ENCODE assay signal across 8 cellular contexts in genomic region chr11:7514099-7514725, GRCh38. TPM values are rescaled to one million over a fixed set of nuclear protein-coding genes. Genes with fewer than 3 reads are reported as not detected.
DNase-seq lines count a peak whose midpoint lies in the region; ATAC-seq and TF ChIP-seq lines count a peak whose summit lies in the region.

No MANE protein-coding gene starts in this region.

- peaks cover 2% of the 10 kb centered on the region for H3K27me3 Mint-ChIP-seq in activated CD4-positive, alpha-beta T cell treated with anti-CD3 and anti-CD28 coated beads for 36 hours
- peaks cover 4% of the 10 kb centered on the region for H3K27me3 Mint-ChIP-seq in activated CD8-positive, alpha-beta T cell treated with anti-CD3 and anti-CD28 coated beads for 36 hours

- no peak for TF ChIP-seq CTCF in activated CD8-positive, alpha-beta T cell treated with anti-CD3 and anti-CD28 coated beads for 36 hours (IDR thresholded peaks at IDR 0.05)
- TF ChIP-seq CTCF in foreskin keratinocyte (conservative IDR thresholded peaks at IDR 0.05): no peak

- peak overlapping the region; percentile 97 for H3K4me2 ChIP-seq in neuronal stem cell (ENCODE audit: insufficient read depth, low read length, poor library complexity, severe bottlenecking)

- H3K18ac ChIP-seq in neuronal stem cell (ENCODE audit: low read length): peak overlapping the region; percentile 96

- no peak overlapping the region for H3K27ac ChIP-seq in foreskin keratinocyte
- H3K27ac ChIP-seq in neuronal stem cell (replicated peaks; ENCODE audit: low read length): no peak overlapping the region

- ATAC-seq in activated CD4-positive, alpha-beta T cell treated with anti-CD3 and anti-CD28 coated beads for 36 hours: peak; percentile 31
- ATAC-seq in HG02981 (IDR thresholded peaks at IDR 0.05; ENCODE audit: unreplicated experiment): peak; percentile 2
- peak; percentile 25 for ATAC-seq in activated CD8-positive, alpha-beta T cell treated with anti-CD3 and anti-CD28 coated beads for 36 hours
- peak; percentile 45 for ATAC-seq in foreskin keratinocyte

- H3K36me3 ChIP-seq in neuronal stem cell (replicated peaks in 1 of 2; ENCODE audit: control insufficient read depth in 2 of 2, insufficient read depth in 2 of 2, low read length in 2 of 2): no peaks in the 10 kb centered on the region

- H4K8ac ChIP-seq in neuronal stem cell (ENCODE audit: low read depth, low read length): peak overlapping the region; percentile 82

- intact Hi-C loops in activated CD4-positive, alpha-beta T cell treated with anti-CD3 and anti-CD28 coated beads for 36 hours (cut with DNase I, micrococcal nuclease): loop anchor here (5.0 to 10.0 kb wide), 5 partner anchors 767 to 1282 kb away; partner anchors contain the start of genes APBB1 (in 1 of the 2), ARFIP2 (in 1 of the 2), FHIP1B (in 1 of the 2) and ILK (in 1 of the 2)
- intact Hi-C loops in activated CD8-positive, alpha-beta T cell treated with anti-CD3 and anti-CD28 coated beads for 36 hours (cut with micrococcal nuclease): loop anchor here (10.0 kb wide), 1 partner anchor 181 kb away; no protein-coding TSS in a partner anchor

- H2BK15ac ChIP-seq in neuronal stem cell (ENCODE audit: low read length): peak overlapping the region; percentile 84

- CTCF ChIA-PET in activated CD4-positive, alpha-beta T cell treated with anti-CD3 and anti-CD28 coated beads for 36 hours (lab: Charles Lee): interaction anchor here (0.6 to 1.6 kb wide), 12 partner anchors 8 to 381 kb away, joined by 3 to 9 read pairs (median 3); no protein-coding TSS in a partner anchor
- CTCF ChIA-PET in activated CD8-positive, alpha-beta T cell treated with anti-CD3 and anti-CD28 coated beads for 36 hours (lab: Charles Lee): interaction anchor here (0.5 to 2.6 kb wide), 18 partner anchors 8 to 181 kb away, joined by 3 to 12 read pairs (median 4); partner anchors contain the start of gene OLFML1

- H3K9me3 ChIP-seq in neuronal stem cell (replicated peaks in 1 of 2; ENCODE audit: control insufficient read depth in 2 of 2, insufficient read depth in 1 of 2, low read depth in 1 of 2, low read length in 2 of 2): no peaks in the 10 kb centered on the region

- DNase-seq in activated CD4-positive, alpha-beta T cell treated with anti-CD3 and anti-CD28 coated beads for 36 hours: peak; percentile 42
- DNase-seq in activated CD4-positive, alpha-beta T cell treated with anti-CD3 and anti-CD28 coated beads for 4 hours: no peak
- DNase-seq in activated CD8-positive, alpha-beta T cell treated with anti-CD3 and anti-CD28 coated beads for 36 hours: peak; percentile 14
- DNase-seq in foreskin keratinocyte (no peak), neuronal stem cell (ENCODE audit: low spot score) (no peak), NCI-H1436 (lab: John Stamatoyannopoulos, UW) (no peak), HPDE6-E6E7 (ENCODE audit: extremely low spot score) (no peak)

- H3K4me3 Mint-ChIP-seq in activated CD4-positive, alpha-beta T cell treated with anti-CD3 and anti-CD28 coated beads for 36 hours: peak overlapping the region; percentile 86
- peak overlapping the region; percentile 86 for H3K4me3 Mint-ChIP-seq in activated CD8-positive, alpha-beta T cell treated with anti-CD3 and anti-CD28 coated beads for 36 hours

- H3K36me3 Mint-ChIP-seq in activated CD4-positive, alpha-beta T cell treated with anti-CD3 and anti-CD28 coated beads for 36 hours (ENCODE audit: low read depth): peaks cover 3% of the 10 kb centered on the region
- no peaks in the 10 kb centered on the region for H3K36me3 Mint-ChIP-seq in activated CD8-positive, alpha-beta T cell treated with anti-CD3 and anti-CD28 coated beads for 36 hours (ENCODE audit: low read depth)

- H3K4ac ChIP-seq in neuronal stem cell (ENCODE audit: low read length): peak overlapping the region; percentile 84

- H2AFZ ChIP-seq in neuronal stem cell (ENCODE audit: low read length): peak overlapping the region; percentile 99

- WGBS in neuronal stem cell (ENCODE audit: extremely low coverage in 2 of 2, insufficient read length in 2 of 2, insufficient replicate concordance in 1 of 2), 2 donors: no CpG with 5 or more reads among the region's 36 CpGs

- H3K27me3 ChIP-seq in foreskin keratinocyte (peaks cover 18% of the 10 kb centered on the region), neuronal stem cell (ENCODE audit: control insufficient read depth in 3 of 3, insufficient read depth in 3 of 3, low read depth in 1 of 3, low read length in 3 of 3) (peaks cover 0 to 65% (median 13%) of the 10 kb centered on the region in 3 experiments)

- peak overlapping the region; percentile 98 for H3K14ac ChIP-seq in neuronal stem cell (ENCODE audit: low read length)

- no peak overlapping the region for H4K91ac ChIP-seq in neuronal stem cell (ENCODE audit: low read depth, low read length, poor library complexity)

- H3K27ac Mint-ChIP-seq in activated CD4-positive, alpha-beta T cell treated with anti-CD3 and anti-CD28 coated beads for 36 hours: no peak overlapping the region
- no peak overlapping the region for H3K27ac Mint-ChIP-seq in activated CD8-positive, alpha-beta T cell treated with anti-CD3 and anti-CD28 coated beads for 36 hours

- H3K4me1 Mint-ChIP-seq in activated CD4-positive, alpha-beta T cell treated with anti-CD3 and anti-CD28 coated beads for 36 hours: peaks cover 51% of the 10 kb centered on the region
- peaks cover 25% of the 10 kb centered on the region for H3K4me1 Mint-ChIP-seq in activated CD8-positive, alpha-beta T cell treated with anti-CD3 and anti-CD28 coated beads for 36 hours (ENCODE audit: low read depth)

- no peaks in the 10 kb centered on the region for H3K9me3 Mint-ChIP-seq in activated CD4-positive, alpha-beta T cell treated with anti-CD3 and anti-CD28 coated beads for 36 hours (ENCODE audit: low read depth)
- no peaks in the 10 kb centered on the region for H3K9me3 Mint-ChIP-seq in activated CD8-positive, alpha-beta T cell treated with anti-CD3 and anti-CD28 coated beads for 36 hours

- H2BK5ac ChIP-seq in neuronal stem cell (ENCODE audit: low read length): peak overlapping the region; percentile 85

- peak overlapping the region; percentile 85 for H3K23ac ChIP-seq in neuronal stem cell (ENCODE audit: low read depth, low read length, poor library complexity)

- H3K79me1 ChIP-seq in neuronal stem cell (ENCODE audit: low read depth, low read length): no peaks in the 10 kb centered on the region

- POLR2A ChIA-PET in activated CD4-positive, alpha-beta T cell treated with anti-CD3 and anti-CD28 coated beads for 36 hours (lab: Charles Lee): interaction anchor here (1.0 kb wide), 1 partner anchor 35 kb away, joined by 3 read pairs; no protein-coding TSS in a partner anchor
- POLR2A ChIA-PET in activated CD8-positive, alpha-beta T cell treated with anti-CD3 and anti-CD28 coated beads for 36 hours (lab: Charles Lee): interaction anchor here (0.9 to 1.2 kb wide), 2 partner anchors 14 to 42 kb away, joined by 3 read pairs; no protein-coding TSS in a partner anchor

- H2AK5ac ChIP-seq in neuronal stem cell (ENCODE audit: low read depth, low read length): no peak overlapping the region

- no peak overlapping the region for H2BK120ac ChIP-seq in neuronal stem cell (ENCODE audit: low read depth, low read length)

- H2BK12ac ChIP-seq in neuronal stem cell (ENCODE audit: low read length): peak overlapping the region; percentile 10

- H3K4me3 ChIP-seq in neuronal stem cell (ENCODE audit: low read length in 2 of 2): peak overlapping the region; percentile 61 to 88

- peak overlapping the region; percentile 91 for H3K9ac ChIP-seq in neuronal stem cell (ENCODE audit: low read depth, low read length, poor library complexity)

- H3K4me1 ChIP-seq in foreskin keratinocyte (no peaks in the 10 kb centered on the region), neuronal stem cell (ENCODE audit: control insufficient read depth in 2 of 2, insufficient read depth in 1 of 2, low read depth in 1 of 2, low read length in 2 of 2) (peaks cover 6 to 10% of the 10 kb centered on the region in 2 donors)

RNA-seq across cellular contexts. Expression of gene PPFIBP2, which starts 0.4 kb away (rescaled TPM):
- 10 to 100 TPM in 1 of 2 experiments, 1 to 10 TPM in 1; 7.9 to 13.2 TPM for total RNA-seq in activated CD4-positive, alpha-beta T cell treated with anti-CD3 and anti-CD28 coated beads for 36 hours
- total RNA-seq in activated CD8-positive, alpha-beta T cell treated with anti-CD3 and anti-CD28 coated beads for 36 hours: 10 to 100 TPM; 13.3 to 14.2 TPM
- 2.1 and 4.3 TPM in 2 replicates for total RNA-seq in foreskin keratinocyte
- 1.4 and 2.2 TPM in 2 replicates for polyA plus RNA-seq in foreskin keratinocyte
- polyA plus RNA-seq in neuronal stem cell (2013, experiment 1 of 2): 1.7 TPM
- polyA plus RNA-seq in neuronal stem cell (2013, experiment 2 of 2): 2.3 TPM

RNA-seq across cellular contexts. Expression of gene OLFML1, which starts 28.9 kb away (rescaled TPM):
- not detected for total RNA-seq in activated CD4-positive, alpha-beta T cell treated with anti-CD3 and anti-CD28 coated beads for 36 hours
- not detected for total RNA-seq in activated CD8-positive, alpha-beta T cell treated with anti-CD3 and anti-CD28 coated beads for 36 hours
- total RNA-seq in foreskin keratinocyte: not detected in 2 replicates
- polyA plus RNA-seq in foreskin keratinocyte: not detected in 2 replicates
- 0.20 TPM for polyA plus RNA-seq in neuronal stem cell (2013, experiment 1 of 2)
- 0.15 TPM for polyA plus RNA-seq in neuronal stem cell (2013, experiment 2 of 2)

Comparison
In these comparisons a context has a peak if more than half of its experiments do, and no peak if none do; other contexts are left out.
1. DNase-seq: peak in activated CD4-positive, alpha-beta T cell treated with anti-CD3 and anti-CD28 coated beads for 36 hours (single experiment) and activated CD8-positive, alpha-beta T cell treated with anti-CD3 and anti-CD28 coated beads for 36 hours (single experiment); none in activated CD4-positive, alpha-beta T cell treated with anti-CD3 and anti-CD28 coated beads for 4 hours (0 of 2), foreskin keratinocyte (0 of 2), neuronal stem cell (single experiment), NCI-H1436 (single experiment) and HPDE6-E6E7 (single experiment).
2. Peak in every context shown above with its lines, with median percentiles within 50 percentile points of each other: ATAC-seq.